ENCODE assay signal across 19 cellular contexts in the genomic region with DNA sequence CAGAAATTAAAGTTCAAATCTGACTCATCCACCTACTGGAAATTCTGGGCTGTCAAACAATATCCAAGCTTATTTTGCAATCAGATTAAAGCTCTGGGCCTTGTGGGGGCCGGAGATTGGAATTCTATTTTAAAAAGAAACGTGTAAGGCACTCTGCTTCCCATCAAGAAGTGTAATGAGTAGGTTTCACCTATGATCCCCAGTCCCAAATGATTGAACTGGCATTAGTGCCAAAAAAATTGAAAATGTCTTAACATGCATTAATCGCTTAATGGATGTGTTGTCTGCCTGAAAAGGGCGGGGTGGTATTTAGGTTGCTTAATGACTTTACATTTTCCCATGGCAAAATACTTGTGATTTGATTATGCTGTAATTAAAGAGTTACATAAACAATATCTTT.
A peak's percentile ranks its signal among the peaks of the same experiment; 100 is the strongest.
DNase-seq lines count a peak whose midpoint lies in the region; ATAC-seq, FAIRE-seq and TF ChIP-seq lines count a peak whose summit lies in the region.
"Had no signal": no experiment of that assay in that cellular context is flagged by ENCODE, and none has a peak within 500 bp of the region (broad histone marks: within the 10 kb centered on the region; RNA-seq: fewer than 3 reads in every experiment).

No MANE protein-coding gene starts in this region.

- no peak for TF ChIP-seq POLR2A in A549 (IDR thresholded peaks at IDR 0.05; ENCODE audit: low read length)
- TF ChIP-seq POLR2A in esophagus muscularis mucosa (IDR thresholded peaks at IDR 0.05; ENCODE audit: low read depth), result no peak

- WGBS in A549 (ENCODE audit: missing lambda C conversion rate), result 72% methylated on average over 4 of the region's 4 CpGs
- 76% methylated on average over 4 of the region's 4 CpGs for WGBS in esophagus muscularis mucosa

- POLR2A ChIA-PET in A549 (lab: Yijun Ruan, JAX), result no interaction called here

- peaks cover 0 to 9% (median 0%) of the 10 kb centered on the region in 4 donors for H3K27me3 ChIP-seq in esophagus muscularis mucosa

- H3K36me3 ChIP-seq in esophagus muscularis mucosa, result no peaks in the 10 kb centered on the region

- no peaks in the 10 kb centered on the region for H3K9me3 ChIP-seq in A549
- no peaks in the 10 kb centered on the region for H3K9me3 ChIP-seq in esophagus muscularis mucosa

- no peak for TF ChIP-seq RAD21 in A549 (conservative IDR thresholded peaks at IDR 0.05 in 1 of 2, IDR thresholded peaks at IDR 0.05 in 1 of 2)

- H3K4me1 ChIP-seq in A549 (peaks cover 43% of the 10 kb centered on the region), esophagus muscularis mucosa (no peaks in the 10 kb centered on the region)

- CTCF ChIA-PET in A549 (lab: Yijun Ruan, JAX), result interaction anchor here (0.5 to 1.0 kb wide), 2 partner anchors 9 to 263 kb away, joined by 3 read pairs; no protein-coding TSS in a partner anchor

- peak overlapping the region; percentile 12; the same call in 1 of the 3 replicates for H3K4me2 ChIP-seq in A549

- H3K4me3 ChIP-seq in A549 (no peak overlapping the region), retinal pigment epithelial cell (ENCODE audit: low read length) (no peak overlapping the region), esophagus muscularis mucosa (no peak overlapping the region)

- no peak for TF ChIP-seq EP300 in A549 (IDR thresholded peaks at IDR 0.05)
- no peak for TF ChIP-seq EP300 in esophagus muscularis mucosa (IDR thresholded peaks at IDR 0.05)

- no peak for TF ChIP-seq CTCF in A549 (IDR thresholded peaks at IDR 0.05)
- TF ChIP-seq CTCF in retinal pigment epithelial cell (conservative IDR thresholded peaks at IDR 0.05; ENCODE audit: low read depth, low read length), result no peak
- TF ChIP-seq CTCF in esophagus muscularis mucosa (IDR thresholded peaks at IDR 0.05), result no peak

- intact Hi-C loops in esophagus muscularis mucosa (cut with DNase I), result no loop called here

- ATAC-seq in A549, result no peak
- ATAC-seq in esophagus mucosa, result peak; percentile 67
- ATAC-seq in HG02763 (IDR thresholded peaks at IDR 0.05; ENCODE audit: unreplicated experiment), result no peak

- H3K27ac ChIP-seq in A549 (peak overlapping the region in 1 of 2 experiments; percentile 56; a peak in 3 of 6 replicates), esophagus muscularis mucosa (replicated peaks in 1 of 4) (no peak overlapping the region)

- FAIRE-seq in A549 (lab: Jason Lieb, UNC), result no peak
- FAIRE-seq: A204.1, GM12891, H1 had no signal

- no peak for DNase-seq in A549 (ENCODE audit: low read depth in 1 of 2, low spot score in 1 of 2)
- DNase-seq in M059J (ENCODE audit: low read depth), result peak; percentile 22
- peak; percentile 67 for DNase-seq in retinal pigment epithelial cell (ENCODE audit: low read depth)
- DNase-seq in esophagus muscularis mucosa (ENCODE audit: extremely low spot score), result no peak
- no peak for DNase-seq in SKM-1 treated with dmso at 0.1 percent for 144 hours (lab: John Stamatoyannopoulos, UW; ENCODE audit: unreplicated experiment)
- DNase-seq: C1 segment of cervical spinal cord, GDM1, Karpas-422, MV-4-11, NCI-H1417, NCI-H187 treated with DMSO at 0.1 percent for 48 hours, NCI-H345, NCI-H526 treated with DMSO at 0.1 percent for 48 hours, OCI-M1 had no signal

TF ChIP-seq in A549, 52 proteins besides CTCF, POLR2A, EP300 and RAD21:
- TF ChIP-seq, protein P1, sequence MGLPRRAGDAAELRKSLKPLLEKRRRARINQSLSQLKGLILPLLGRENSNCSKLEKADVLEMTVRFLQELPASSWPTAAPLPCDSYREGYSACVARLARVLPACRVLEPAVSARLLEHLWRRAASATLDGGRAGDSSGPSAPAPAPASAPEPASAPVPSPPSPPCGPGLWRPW (IDR thresholded peaks at IDR 0.05), result no peak
- no peak for TF ChIP-seq RFX5 (IDR thresholded peaks at IDR 0.05)
- TF ChIP-seq, protein P2, sequence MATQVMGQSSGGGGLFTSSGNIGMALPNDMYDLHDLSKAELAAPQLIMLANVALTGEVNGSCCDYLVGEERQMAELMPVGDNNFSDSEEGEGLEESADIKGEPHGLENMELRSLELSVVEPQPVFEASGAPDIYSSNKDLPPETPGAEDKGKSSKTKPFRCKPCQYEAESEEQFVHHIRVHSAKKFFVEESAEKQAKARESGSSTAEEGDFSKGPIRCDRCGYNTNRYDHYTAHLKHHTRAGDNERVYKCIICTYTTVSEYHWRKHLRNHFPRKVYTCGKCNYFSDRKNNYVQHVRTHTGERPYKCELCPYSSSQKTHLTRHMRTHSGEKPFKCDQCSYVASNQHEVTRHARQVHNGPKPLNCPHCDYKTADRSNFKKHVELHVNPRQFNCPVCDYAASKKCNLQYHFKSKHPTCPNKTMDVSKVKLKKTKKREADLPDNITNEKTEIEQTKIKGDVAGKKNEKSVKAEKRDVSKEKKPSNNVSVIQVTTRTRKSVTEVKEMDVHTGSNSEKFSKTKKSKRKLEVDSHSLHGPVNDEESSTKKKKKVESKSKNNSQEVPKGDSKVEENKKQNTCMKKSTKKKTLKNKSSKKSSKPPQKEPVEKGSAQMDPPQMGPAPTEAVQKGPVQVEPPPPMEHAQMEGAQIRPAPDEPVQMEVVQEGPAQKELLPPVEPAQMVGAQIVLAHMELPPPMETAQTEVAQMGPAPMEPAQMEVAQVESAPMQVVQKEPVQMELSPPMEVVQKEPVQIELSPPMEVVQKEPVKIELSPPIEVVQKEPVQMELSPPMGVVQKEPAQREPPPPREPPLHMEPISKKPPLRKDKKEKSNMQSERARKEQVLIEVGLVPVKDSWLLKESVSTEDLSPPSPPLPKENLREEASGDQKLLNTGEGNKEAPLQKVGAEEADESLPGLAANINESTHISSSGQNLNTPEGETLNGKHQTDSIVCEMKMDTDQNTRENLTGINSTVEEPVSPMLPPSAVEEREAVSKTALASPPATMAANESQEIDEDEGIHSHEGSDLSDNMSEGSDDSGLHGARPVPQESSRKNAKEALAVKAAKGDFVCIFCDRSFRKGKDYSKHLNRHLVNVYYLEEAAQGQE (IDR thresholded peaks at IDR 0.05), result no peak
- no peak for TF ChIP-seq FOSB (CRISPR knock-in tag; IDR thresholded peaks at IDR 0.05)
- no peak for TF ChIP-seq JUN (IDR thresholded peaks at IDR 0.05)
- TF ChIP-seq BHLHE40 (IDR thresholded peaks at IDR 0.05; ENCODE audit: low read depth, low read length), result no peak
- TF ChIP-seq RARB (CRISPR knock-in tag; IDR thresholded peaks at IDR 0.05), result no peak
- no peak for TF ChIP-seq NPAS2 (CRISPR knock-in tag; IDR thresholded peaks at IDR 0.05; ENCODE audit: borderline replicate concordance)
- TF ChIP-seq, protein P3, sequence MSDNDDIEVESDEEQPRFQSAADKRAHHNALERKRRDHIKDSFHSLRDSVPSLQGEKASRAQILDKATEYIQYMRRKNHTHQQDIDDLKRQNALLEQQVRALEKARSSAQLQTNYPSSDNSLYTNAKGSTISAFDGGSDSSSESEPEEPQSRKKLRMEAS (IDR thresholded peaks at IDR 0.05), result no peak
- no peak for TF ChIP-seq HEYL (CRISPR knock-in tag; IDR thresholded peaks at IDR 0.05)
- TF ChIP-seq HOXB13 (CRISPR knock-in tag; IDR thresholded peaks at IDR 0.05; ENCODE audit: low read depth), result no peak
- TF ChIP-seq, protein P4, sequence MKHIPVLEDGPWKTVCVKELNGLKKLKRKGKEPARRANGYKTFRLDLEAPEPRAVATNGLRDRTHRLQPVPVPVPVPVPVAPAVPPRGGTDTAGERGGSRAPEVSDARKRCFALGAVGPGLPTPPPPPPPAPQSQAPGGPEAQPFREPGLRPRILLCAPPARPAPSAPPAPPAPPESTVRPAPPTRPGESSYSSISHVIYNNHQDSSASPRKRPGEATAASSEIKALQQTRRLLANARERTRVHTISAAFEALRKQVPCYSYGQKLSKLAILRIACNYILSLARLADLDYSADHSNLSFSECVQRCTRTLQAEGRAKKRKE (CRISPR knock-in tag; IDR thresholded peaks at IDR 0.05; ENCODE audit: low read depth), result no peak
- no peak for TF ChIP-seq CHD2 (IDR thresholded peaks at IDR 0.05; ENCODE audit: low read length, partially characterized antibody)
- no peak for TF ChIP-seq NR3C1 (IDR thresholded peaks at IDR 0.05)
- no peak for TF ChIP-seq JUNB (IDR thresholded peaks at IDR 0.05)
- no peak for TF ChIP-seq CHD4 (IDR thresholded peaks at IDR 0.05; ENCODE audit: borderline replicate concordance)
- no peak for TF ChIP-seq ZNF302 (CRISPR knock-in tag; IDR thresholded peaks at IDR 0.05)
- TF ChIP-seq TFCP2L1 (CRISPR knock-in tag; IDR thresholded peaks at IDR 0.05), result no peak
- TF ChIP-seq EHMT2 (IDR thresholded peaks at IDR 0.05; ENCODE audit: low read depth), result no peak
- no peak for TF ChIP-seq ESRRA (IDR thresholded peaks at IDR 0.05; ENCODE audit: borderline replicate concordance, low read length)

Comparison
In these comparisons a context has a peak if more than half of its experiments do, and no peak if none do; other contexts are left out.
1. DNase-seq: peak in M059J (single experiment) and retinal pigment epithelial cell (single experiment); none in A549 (0 of 2), esophagus muscularis mucosa (single experiment) and SKM-1 treated with dmso at 0.1 percent for 144 hours (single experiment).